8 cellular contexts compared by ENCODE assay signal in genomic region chr20:20237093-20237959, GRCh38.
DNase-seq lines count a peak whose midpoint lies in the region; ATAC-seq, FAIRE-seq and TF ChIP-seq lines count a peak whose summit lies in the region.

No MANE protein-coding gene starts in this region.

- H3K27ac ChIP-seq in PC-3 (ENCODE audit: low read length) (no peak overlapping the region), left lung (no peak overlapping the region), testis (no peak overlapping the region)

- no peaks in the 10 kb centered on the region for H3K79me2 ChIP-seq in PC-3 (ENCODE audit: low read length)

- no TSS peak for BruUV-seq in PC-3 (replicated peaks; lab: Mats Ljungman, UMichigan)

- no peak overlapping the region for H3K4me2 ChIP-seq in PC-3 (ENCODE audit: low read length)

- TF ChIP-seq CTCF in PC-3 (conservative IDR thresholded peaks at IDR 0.05; ENCODE audit: low read depth, low read length) (peak; percentile 88), cardiac fibroblast (IDR thresholded peaks at IDR 0.05; ENCODE audit: low read depth, low read length) (peak; percentile 77), left lung (IDR thresholded peaks at IDR 0.05) (peak; percentile 44 to 62), testis (IDR thresholded peaks at IDR 0.05) (peak in 2 of 3 experiments; percentile 52 to 61)

- ATAC-seq in HG03354 (IDR thresholded peaks at IDR 0.05; ENCODE audit: poor library complexity, severe bottlenecking, unreplicated experiment) = peak; percentile 73
- peak; percentile 69 for ATAC-seq in PC-3
- peak; percentile 93 for ATAC-seq in left lung
- ATAC-seq in HG03469 (IDR thresholded peaks at IDR 0.05; ENCODE audit: unreplicated experiment) = no peak

- H2AFZ ChIP-seq in PC-3 (ENCODE audit: low read length) = no peak overlapping the region

- intact Hi-C loops in PC-3 (cut with micrococcal nuclease) (loop anchor here (1.0 kb wide), 2 partner anchors 154 to 331 kb away; no protein-coding TSS in a partner anchor), left lung (cut with DNase I) (no loop called here), testis (cut with DNase I; ENCODE audit: low total_unique reads) (no loop called here)

- DNase-seq in AG20443 (ENCODE audit: low spot score) (peak; percentile 80), GM12891 (ENCODE audit: insufficient read length, low spot score) (peak; percentile 54), PC-3 (peak; percentile 68), cardiac fibroblast (ENCODE audit: low read depth in 2 of 2) (peak; percentile 42 to 44), left lung (no peak), testis (peak; percentile 52)

- H3K9me2 ChIP-seq in PC-3 (replicated peaks; ENCODE audit: low read length) = no peaks in the 10 kb centered on the region

- no peaks in the 10 kb centered on the region for H4K20me1 ChIP-seq in PC-3 (ENCODE audit: low read length)

- H3K36me3 ChIP-seq in PC-3 (ENCODE audit: low read depth, low read length) (no peaks in the 10 kb centered on the region), left lung (no peaks in the 10 kb centered on the region), testis (ENCODE audit: low read depth, missing control alignments) (no peaks in the 10 kb centered on the region)

- H3K27me3 ChIP-seq in PC-3 (ENCODE audit: low read length) = peaks cover 65% of the 10 kb centered on the region
- H3K27me3 ChIP-seq in left lung = peaks cover 0 to 9% of the 10 kb centered on the region in 2 donors
- no peaks in the 10 kb centered on the region for H3K27me3 ChIP-seq in testis

- CTCF ChIA-PET in PC-3 (lab: Charles Lee) = no interaction called here

- TF ChIP-seq POLR2A in GM12891 (IDR thresholded peaks at IDR 0.05; ENCODE audit: low read depth, low read length) (no peak), testis (IDR thresholded peaks at IDR 0.05) (no peak)

- peak; percentile 82 for FAIRE-seq in GM12891 (lab: Jason Lieb, UNC)

- H3K4me1 ChIP-seq in PC-3 (ENCODE audit: insufficient read depth, low read length) (no peaks in the 10 kb centered on the region), left lung (no peaks in the 10 kb centered on the region), testis (no peaks in the 10 kb centered on the region)

- H3K9me3 ChIP-seq in PC-3 (ENCODE audit: low read length) (no peaks in the 10 kb centered on the region), left lung (no peaks in the 10 kb centered on the region), testis (no peaks in the 10 kb centered on the region)

- no peak overlapping the region for H3K4me3 ChIP-seq in PC-3 (ENCODE audit: low read length)
- H3K4me3 ChIP-seq in cardiac fibroblast (replicated peaks in 1 of 2; ENCODE audit: low read depth in 2 of 2, low read length in 2 of 2) = no peak overlapping the region
- H3K4me3 ChIP-seq in left lung = no peak overlapping the region
- no peak overlapping the region for H3K4me3 ChIP-seq in testis

- no peaks in the 10 kb centered on the region for H3F3A ChIP-seq in PC-3 (ENCODE audit: low read length, unreplicated experiment)

- POLR2A ChIA-PET in PC-3 (lab: Charles Lee; ENCODE audit: unreplicated experiment) = no interaction called here

- H3K9ac ChIP-seq in PC-3 (ENCODE audit: low read length) = no peak overlapping the region

- 62 to 69% methylated on average over 11 of the region's 11 CpGs for WGBS in testis, 2 donors

TF ChIP-seq in GM12891, 5 proteins besides CTCF, POLR2A, EP300 and RAD21:
- no peak for TF ChIP-seq PAX5 (IDR thresholded peaks at IDR 0.05; ENCODE audit: insufficient read depth, low read length, severe bottlenecking)
- no peak for TF ChIP-seq POU2F2 (IDR thresholded peaks at IDR 0.05; ENCODE audit: low read depth, low read length)
- no peak for TF ChIP-seq SPI1 (IDR thresholded peaks at IDR 0.05; ENCODE audit: low read depth, low read length)
- TF ChIP-seq TAF1 (IDR thresholded peaks at IDR 0.05; ENCODE audit: low read depth, low read length) = no peak
- no peak for TF ChIP-seq POLR2AphosphoS5 (IDR thresholded peaks at IDR 0.05; ENCODE audit: low read depth, low read length)

Comparison
In these comparisons a context has a peak if more than half of its experiments do, and no peak if none do; other contexts are left out.
1. DNase-seq: peak in AG20443 (single experiment), GM12891 (single experiment), PC-3 (single experiment), cardiac fibroblast (2 of 2) and testis (single experiment); none in left lung (0 of 2).
2. Peak in every context shown above with its lines, with median percentiles within 50 percentile points of each other: CTCF ChIP-seq.